ENCODE assay signal across 1 cellular context in genomic region chr22:41403532-41404318, GRCh38.
TF ChIP-seq lines count a peak whose summit lies in the region.

No MANE protein-coding gene starts in this region.

TF ChIP-seq in HepG2, 621 proteins besides CTCF, POLR2A, EP300 and RAD21 (continued from another document and continues in another):
- TF ChIP-seq ZNF362 (CRISPR knock-in tag; IDR thresholded peaks at IDR 0.05; ENCODE audit: borderline replicate concordance) (no peak), ZNF143 (CRISPR knock-in tag; IDR thresholded peaks at IDR 0.05) (no peak), CAMTA2 (CRISPR knock-in tag; IDR thresholded peaks at IDR 0.05; ENCODE audit: borderline replicate concordance) (no peak), ZNF263 (CRISPR knock-in tag; IDR thresholded peaks at IDR 0.05) (0 out of 2 replicates have a peak, but pooled peaks have one; percentile 52), ZNF569 (CRISPR knock-in tag; IDR thresholded peaks at IDR 0.05; ENCODE audit: borderline replicate concordance) (no peak), ZNF329 (CRISPR knock-in tag; IDR thresholded peaks at IDR 0.05; ENCODE audit: low read depth) (no peak), ZNF101 (CRISPR knock-in tag; IDR thresholded peaks at IDR 0.05; ENCODE audit: borderline replicate concordance, low read depth) (no peak), DMAP1 (CRISPR knock-in tag; IDR thresholded peaks at IDR 0.05) (no peak), NKX3-1 (CRISPR knock-in tag; IDR thresholded peaks at IDR 0.05) (no peak), MAX (IDR thresholded peaks at IDR 0.05) (peak; percentile 63; the same call in 1 of the 2 replicates), ZNF256 (CRISPR knock-in tag; conservative IDR thresholded peaks at IDR 0.05) (no peak), TERF1 (CRISPR knock-in tag; IDR thresholded peaks at IDR 0.05) (no peak), ATF4 (CRISPR knock-in tag; IDR thresholded peaks at IDR 0.05) (no peak), SIX4 (CRISPR knock-in tag; IDR thresholded peaks at IDR 0.05) (no peak), PREB (CRISPR knock-in tag; IDR thresholded peaks at IDR 0.05) (no peak), MLLT10 (CRISPR knock-in tag; IDR thresholded peaks at IDR 0.05) (no peak), CEBPG (CRISPR knock-in tag; IDR thresholded peaks at IDR 0.05) (peak; percentile 39; the same call in 1 of the 2 replicates), ZBTB38 (CRISPR knock-in tag; IDR thresholded peaks at IDR 0.05) (peak; percentile 76; the same call in 1 of the 2 replicates), GABPA (IDR thresholded peaks at IDR 0.05; ENCODE audit: low read depth, low read length) (no peak), GABPA (CRISPR knock-in tag; IDR thresholded peaks at IDR 0.05; ENCODE audit: low read depth) (no peak), FOXK2 (IDR thresholded peaks at IDR 0.05) (no peak), ZBTB1 (CRISPR knock-in tag; IDR thresholded peaks at IDR 0.05; ENCODE audit: borderline replicate concordance) (no peak), AHR (CRISPR knock-in tag; IDR thresholded peaks at IDR 0.05) (0 out of 2 replicates have a peak, but pooled peaks have one; percentile 34), ZNF563 (CRISPR knock-in tag; IDR thresholded peaks at IDR 0.05) (no peak), ZNF772 (CRISPR knock-in tag; IDR thresholded peaks at IDR 0.05) (0 out of 2 replicates have a peak, but pooled peaks have one; percentile 47), RARG (CRISPR knock-in tag; IDR thresholded peaks at IDR 0.05; ENCODE audit: low read depth) (no peak), ARNT2 (CRISPR knock-in tag; IDR thresholded peaks at IDR 0.05; ENCODE audit: low read depth) (no peak), NONO (IDR thresholded peaks at IDR 0.05) (no peak), NONO (CRISPR knock-in tag; conservative IDR thresholded peaks at IDR 0.05) (peak; percentile 82), RORA (CRISPR knock-in tag; IDR thresholded peaks at IDR 0.05) (no peak), U2AF1 (optimal IDR thresholded peaks at IDR 0.05; ENCODE audit: low read depth, low read length) (no peak), ATF7 (IDR thresholded peaks at IDR 0.05) (no peak), ATF7 (CRISPR knock-in tag; IDR thresholded peaks at IDR 0.05) (no peak), KMT2A (CRISPR knock-in tag; IDR thresholded peaks at IDR 0.05) (no peak), HOXD1 (CRISPR knock-in tag; IDR thresholded peaks at IDR 0.05) (0 out of 2 replicates have a peak, but pooled peaks have one; percentile 37), SP4 (CRISPR knock-in tag; IDR thresholded peaks at IDR 0.05) (peak; percentile 60; the same call in 1 of the 2 replicates), ZNF382 (CRISPR knock-in tag; IDR thresholded peaks at IDR 0.05; ENCODE audit: borderline replicate concordance) (no peak), ZNF678 (CRISPR knock-in tag; IDR thresholded peaks at IDR 0.05) (no peak), RFX1 (IDR thresholded peaks at IDR 0.05) (no peak), MED8 (CRISPR knock-in tag; IDR thresholded peaks at IDR 0.05; ENCODE audit: insufficient replicate concordance) (no peak), ZNF577 (CRISPR knock-in tag; IDR thresholded peaks at IDR 0.05; ENCODE audit: borderline replicate concordance, low read depth) (no peak), ZNF343 (CRISPR knock-in tag; IDR thresholded peaks at IDR 0.05) (no peak), TCF7L2 (IDR thresholded peaks at IDR 0.05; ENCODE audit: low read depth, low read length) (no peak), XRCC5 (optimal IDR thresholded peaks at IDR 0.05; ENCODE audit: low read length) (peak; percentile 87), ZKSCAN8 (CRISPR knock-in tag; IDR thresholded peaks at IDR 0.05; ENCODE audit: borderline replicate concordance) (0 out of 2 replicates have a peak, but pooled peaks have one; percentile 41)
- TF ChIP-seq, protein P1, sequence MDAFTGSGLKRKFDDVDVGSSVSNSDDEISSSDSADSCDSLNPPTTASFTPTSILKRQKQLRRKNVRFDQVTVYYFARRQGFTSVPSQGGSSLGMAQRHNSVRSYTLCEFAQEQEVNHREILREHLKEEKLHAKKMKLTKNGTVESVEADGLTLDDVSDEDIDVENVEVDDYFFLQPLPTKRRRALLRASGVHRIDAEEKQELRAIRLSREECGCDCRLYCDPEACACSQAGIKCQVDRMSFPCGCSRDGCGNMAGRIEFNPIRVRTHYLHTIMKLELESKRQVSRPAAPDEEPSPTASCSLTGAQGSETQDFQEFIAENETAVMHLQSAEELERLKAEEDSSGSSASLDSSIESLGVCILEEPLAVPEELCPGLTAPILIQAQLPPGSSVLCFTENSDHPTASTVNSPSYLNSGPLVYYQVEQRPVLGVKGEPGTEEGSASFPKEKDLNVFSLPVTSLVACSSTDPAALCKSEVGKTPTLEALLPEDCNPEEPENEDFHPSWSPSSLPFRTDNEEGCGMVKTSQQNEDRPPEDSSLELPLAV (CRISPR knock-in tag; conservative IDR thresholded peaks at IDR 0.05; ENCODE audit: low read depth) = no peak
- TF ChIP-seq, protein P2, sequence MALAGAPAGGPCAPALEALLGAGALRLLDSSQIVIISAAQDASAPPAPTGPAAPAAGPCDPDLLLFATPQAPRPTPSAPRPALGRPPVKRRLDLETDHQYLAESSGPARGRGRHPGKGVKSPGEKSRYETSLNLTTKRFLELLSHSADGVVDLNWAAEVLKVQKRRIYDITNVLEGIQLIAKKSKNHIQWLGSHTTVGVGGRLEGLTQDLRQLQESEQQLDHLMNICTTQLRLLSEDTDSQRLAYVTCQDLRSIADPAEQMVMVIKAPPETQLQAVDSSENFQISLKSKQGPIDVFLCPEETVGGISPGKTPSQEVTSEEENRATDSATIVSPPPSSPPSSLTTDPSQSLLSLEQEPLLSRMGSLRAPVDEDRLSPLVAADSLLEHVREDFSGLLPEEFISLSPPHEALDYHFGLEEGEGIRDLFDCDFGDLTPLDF (CRISPR knock-in tag; IDR thresholded peaks at IDR 0.05) = no peak
- TF ChIP-seq, protein P3, sequence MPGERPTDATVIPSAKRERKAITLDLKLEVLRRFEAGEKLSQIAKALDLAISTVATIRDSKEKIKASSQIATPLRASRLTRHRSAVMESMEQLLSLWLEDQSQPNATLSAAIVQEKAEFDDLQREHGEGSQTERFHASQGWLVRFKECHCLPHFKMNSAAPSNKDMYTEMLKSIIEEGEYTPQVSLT (CRISPR knock-in tag; IDR thresholded peaks at IDR 0.05; ENCODE audit: borderline replicate concordance, low read depth) = no peak
- TF ChIP-seq, protein P4, sequence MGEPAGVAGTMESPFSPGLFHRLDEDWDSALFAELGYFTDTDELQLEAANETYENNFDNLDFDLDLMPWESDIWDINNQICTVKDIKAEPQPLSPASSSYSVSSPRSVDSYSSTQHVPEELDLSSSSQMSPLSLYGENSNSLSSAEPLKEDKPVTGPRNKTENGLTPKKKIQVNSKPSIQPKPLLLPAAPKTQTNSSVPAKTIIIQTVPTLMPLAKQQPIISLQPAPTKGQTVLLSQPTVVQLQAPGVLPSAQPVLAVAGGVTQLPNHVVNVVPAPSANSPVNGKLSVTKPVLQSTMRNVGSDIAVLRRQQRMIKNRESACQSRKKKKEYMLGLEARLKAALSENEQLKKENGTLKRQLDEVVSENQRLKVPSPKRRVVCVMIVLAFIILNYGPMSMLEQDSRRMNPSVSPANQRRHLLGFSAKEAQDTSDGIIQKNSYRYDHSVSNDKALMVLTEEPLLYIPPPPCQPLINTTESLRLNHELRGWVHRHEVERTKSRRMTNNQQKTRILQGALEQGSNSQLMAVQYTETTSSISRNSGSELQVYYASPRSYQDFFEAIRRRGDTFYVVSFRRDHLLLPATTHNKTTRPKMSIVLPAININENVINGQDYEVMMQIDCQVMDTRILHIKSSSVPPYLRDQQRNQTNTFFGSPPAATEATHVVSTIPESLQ (CRISPR knock-in tag; conservative IDR thresholded peaks at IDR 0.05) = no peak
- TF ChIP-seq, protein P5, sequence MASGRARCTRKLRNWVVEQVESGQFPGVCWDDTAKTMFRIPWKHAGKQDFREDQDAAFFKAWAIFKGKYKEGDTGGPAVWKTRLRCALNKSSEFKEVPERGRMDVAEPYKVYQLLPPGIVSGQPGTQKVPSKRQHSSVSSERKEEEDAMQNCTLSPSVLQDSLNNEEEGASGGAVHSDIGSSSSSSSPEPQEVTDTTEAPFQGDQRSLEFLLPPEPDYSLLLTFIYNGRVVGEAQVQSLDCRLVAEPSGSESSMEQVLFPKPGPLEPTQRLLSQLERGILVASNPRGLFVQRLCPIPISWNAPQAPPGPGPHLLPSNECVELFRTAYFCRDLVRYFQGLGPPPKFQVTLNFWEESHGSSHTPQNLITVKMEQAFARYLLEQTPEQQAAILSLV (CRISPR knock-in tag; IDR thresholded peaks at IDR 0.05; ENCODE audit: borderline replicate concordance) = no peak
- TF ChIP-seq, protein P6, sequence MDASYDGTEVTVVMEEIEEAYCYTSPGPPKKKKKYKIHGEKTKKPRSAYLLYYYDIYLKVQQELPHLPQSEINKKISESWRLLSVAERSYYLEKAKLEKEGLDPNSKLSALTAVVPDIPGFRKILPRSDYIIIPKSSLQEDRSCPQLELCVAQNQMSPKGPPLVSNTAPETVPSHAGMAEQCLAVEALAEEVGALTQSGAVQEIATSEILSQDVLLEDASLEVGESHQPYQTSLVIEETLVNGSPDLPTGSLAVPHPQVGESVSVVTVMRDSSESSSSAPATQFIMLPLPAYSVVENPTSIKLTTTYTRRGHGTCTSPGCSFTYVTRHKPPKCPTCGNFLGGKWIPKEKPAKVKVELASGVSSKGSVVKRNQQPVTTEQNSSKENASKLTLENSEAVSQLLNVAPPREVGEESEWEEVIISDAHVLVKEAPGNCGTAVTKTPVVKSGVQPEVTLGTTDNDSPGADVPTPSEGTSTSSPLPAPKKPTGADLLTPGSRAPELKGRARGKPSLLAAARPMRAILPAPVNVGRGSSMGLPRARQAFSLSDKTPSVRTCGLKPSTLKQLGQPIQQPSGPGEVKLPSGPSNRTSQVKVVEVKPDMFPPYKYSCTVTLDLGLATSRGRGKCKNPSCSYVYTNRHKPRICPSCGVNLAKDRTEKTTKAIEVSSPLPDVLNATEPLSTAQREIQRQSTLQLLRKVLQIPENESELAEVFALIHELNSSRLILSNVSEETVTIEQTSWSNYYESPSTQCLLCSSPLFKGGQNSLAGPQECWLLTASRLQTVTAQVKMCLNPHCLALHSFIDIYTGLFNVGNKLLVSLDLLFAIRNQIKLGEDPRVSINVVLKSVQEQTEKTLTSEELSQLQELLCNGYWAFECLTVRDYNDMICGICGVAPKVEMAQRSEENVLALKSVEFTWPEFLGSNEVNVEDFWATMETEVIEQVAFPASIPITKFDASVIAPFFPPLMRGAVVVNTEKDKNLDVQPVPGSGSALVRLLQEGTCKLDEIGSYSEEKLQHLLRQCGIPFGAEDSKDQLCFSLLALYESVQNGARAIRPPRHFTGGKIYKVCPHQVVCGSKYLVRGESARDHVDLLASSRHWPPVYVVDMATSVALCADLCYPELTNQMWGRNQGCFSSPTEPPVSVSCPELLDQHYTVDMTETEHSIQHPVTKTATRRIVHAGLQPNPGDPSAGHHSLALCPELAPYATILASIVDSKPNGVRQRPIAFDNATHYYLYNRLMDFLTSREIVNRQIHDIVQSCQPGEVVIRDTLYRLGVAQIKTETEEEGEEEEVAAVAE (CRISPR knock-in tag; IDR thresholded peaks at IDR 0.05; ENCODE audit: borderline replicate concordance) = peak; percentile 68; the same call in 1 of the 2 replicates
